ENCODE assay signal across 39 cellular contexts in genomic region chr11:92915551-92915950, GRCh38. TPM values are rescaled to one million over a fixed set of nuclear protein-coding genes. Genes with fewer than 3 reads are reported as not detected.
"Had no signal": no experiment of that assay in that cellular context is flagged by ENCODE, and none has a peak within 500 bp of the region (broad histone marks: within the 10 kb centered on the region; RNA-seq: fewer than 3 reads in every experiment).

No MANE protein-coding gene starts in this region.

- DNase-seq: Karpas-422, Kasumi-1, MG63, MM.1S, MV-4-11, NCI-H1048, NCI-H1092, NCI-H1092 treated with DMSO at 0.1 percent for 48 hours, NCI-H1105, NCI-H1105 treated with DMSO at 0.1 percent for 48 hours, NCI-H1417, NCI-H1417 treated with DMSO at 0.1 percent for 48 hours, NCI-H1436, NCI-H1436 treated with DMSO at 0.1 percent for 48 hours, NCI-H146, NCI-H1694, NCI-H1694 treated with DMSO at 0.1 percent for 48 hours, NCI-H187, NCI-H187 treated with DMSO at 0.1 percent for 48 hours, NCI-H1930, NCI-H2029, NCI-H2029 treated with DMSO at 0.1 percent for 48 hours, NCI-H2081, NCI-H2081 treated with DMSO at 0.1 percent for 48 hours, NCI-H2107, NCI-H2171, NCI-H2171 treated with DMSO at 0.1 percent for 48 hours, NCI-H2227 treated with DMSO at 0.1 percent for 48 hours, NCI-H226, NCI-H345, NCI-H446, NCI-H446 treated with DMSO at 0.1 percent for 48 hours, NCI-H510A, NCI-H510A treated with DMSO at 0.1 percent for 48 hours, NCI-H524 had no signal

- H3K27me3 ChIP-seq: MG63 had no signal

- H3K4me3 ChIP-seq: MG63 had no signal

- H3K9me3 ChIP-seq: MG63 had no signal

- H3K36me3 ChIP-seq: MG63 had no signal

RNA-seq across cellular contexts. Expression of gene MTNR1B, which starts 53.9 kb away (rescaled TPM):
- total RNA-seq: LHCN-M2, M059J, MCF 10A, NCI-H460 had no signal
